Comparison of ENCODE assay signal across 9 cellular contexts in the genomic region with DNA sequence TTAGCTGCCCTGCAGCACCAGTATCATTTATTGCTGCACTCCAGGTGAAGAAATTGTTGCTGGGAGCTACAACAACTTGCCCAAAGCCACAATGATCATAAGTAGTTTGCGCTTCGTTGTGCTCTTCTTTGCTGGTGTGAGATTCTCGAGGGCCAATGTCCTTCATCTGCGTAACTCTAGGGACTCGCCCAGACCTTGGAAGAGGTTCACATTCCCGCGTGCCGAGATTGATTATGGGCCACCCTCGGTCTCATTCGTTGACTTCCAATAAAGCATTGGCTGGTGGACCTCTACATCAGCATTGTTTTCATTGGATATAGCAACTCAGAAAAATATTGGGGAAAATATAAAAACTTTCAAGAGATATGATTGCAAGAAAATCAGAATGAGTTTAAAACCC. TPM values are rescaled to one million over a fixed set of nuclear protein-coding genes. Genes with fewer than 3 reads are reported as not detected.
DNase-seq lines count a peak whose midpoint lies in the region; ATAC-seq and TF ChIP-seq lines count a peak whose summit lies in the region.
"Had no signal": no experiment of that assay in that cellular context is flagged by ENCODE, and none has a peak within 500 bp of the region (broad histone marks: within the 10 kb centered on the region; RNA-seq: fewer than 3 reads in every experiment).

No MANE protein-coding gene starts in this region.

- TF ChIP-seq POLR2A in uterus (IDR thresholded peaks at IDR 0.05), result no peak

- H3K4me3 Mint-ChIP-seq in central memory CD8-positive, alpha-beta T cell, result peak overlapping the region; percentile 97
- peak overlapping the region; percentile 99 for H3K4me3 Mint-ChIP-seq in mesothelial cell of epicardium

- no peaks in the 10 kb centered on the region for H3K9me3 ChIP-seq in uterus
- H3K9me3 ChIP-seq: mucosa of descending colon had no signal

- TF ChIP-seq CTCF in mesothelial cell of epicardium (IDR thresholded peaks at IDR 0.05; ENCODE audit: unreplicated experiment) (no peak), uterus (IDR thresholded peaks at IDR 0.05) (no peak)

- no peaks in the 10 kb centered on the region for H3K36me3 ChIP-seq in uterus

- H3K36me3 Mint-ChIP-seq in central memory CD8-positive, alpha-beta T cell (ENCODE audit: insufficient read depth), result peaks cover 17% of the 10 kb centered on the region
- H3K36me3 Mint-ChIP-seq in mesothelial cell of epicardium, result no peaks in the 10 kb centered on the region

- peak overlapping the region; percentile 78 for H3K27ac Mint-ChIP-seq in central memory CD8-positive, alpha-beta T cell (ENCODE audit: low read depth)
- H3K27ac Mint-ChIP-seq in mesothelial cell of epicardium, result peak overlapping the region; percentile 98

- no peaks in the 10 kb centered on the region for H3K9me3 Mint-ChIP-seq in central memory CD8-positive, alpha-beta T cell
- no peaks in the 10 kb centered on the region for H3K9me3 Mint-ChIP-seq in mesothelial cell of epicardium

- DNase-seq in Right ventricle myocardium superior (no peak), Right ventricle myocardium inferior (ENCODE audit: missing footprints) (no peak), mesothelial cell of epicardium (ENCODE audit: low spot score in 2 of 2, unreplicated experiment in 2 of 2) (no peak), uterus (no peak), NOMO-1 (lab: John Stamatoyannopoulos, UW; ENCODE audit: unreplicated experiment in 2 of 2) (no peak), LoVo (ENCODE audit: low spot score) (no peak), OCI-M2 (lab: John Stamatoyannopoulos, UW; ENCODE audit: unreplicated experiment) (no peak)
- no peak for DNase-seq in central memory CD8-positive, alpha-beta T cell (ENCODE audit: low spot score in 2 of 2)

- intact Hi-C loops in Right ventricle myocardium superior (cut with DNase I) (no loop called here), Right ventricle myocardium inferior (cut with DNase I) (loop anchor here (5.0 kb wide), 1 partner anchor 56 kb away; no protein-coding TSS in a partner anchor), uterus (cut with DNase I; ENCODE audit: low total_unique reads) (loop anchor here (10.0 kb wide), 1 partner anchor 144 kb away; no protein-coding TSS in a partner anchor)

- no peaks in the 10 kb centered on the region for H3K4me1 ChIP-seq in uterus

- H3K27me3 Mint-ChIP-seq in central memory CD8-positive, alpha-beta T cell, result no peaks in the 10 kb centered on the region
- no peaks in the 10 kb centered on the region for H3K27me3 Mint-ChIP-seq in mesothelial cell of epicardium (ENCODE audit: low read depth)

- H3K4me3 ChIP-seq in uterus, result peak overlapping the region; percentile 85 to 87

- peaks cover 18% of the 10 kb centered on the region for H3K4me1 Mint-ChIP-seq in central memory CD8-positive, alpha-beta T cell
- H3K4me1 Mint-ChIP-seq in mesothelial cell of epicardium, result peaks cover 48% of the 10 kb centered on the region

- peak overlapping the region; percentile 96 to 97 for H3K27ac ChIP-seq in uterus

- ATAC-seq in Right ventricle myocardium superior (ENCODE audit: poor library complexity) (peak; percentile 4), Right ventricle myocardium inferior (no peak)
- no peak for ATAC-seq in central memory CD8-positive, alpha-beta T cell (replicated peaks; ENCODE audit: extremely low read depth, poor library complexity, severe bottlenecking)

- H3K27me3 ChIP-seq in uterus, result no peaks in the 10 kb centered on the region

RNA-seq across cellular contexts. Expression of a gene that starts 0.4 kb away (rescaled TPM):
- total RNA-seq in Right ventricle myocardium superior (122 TPM), Right ventricle myocardium inferior (127 TPM), mesothelial cell of epicardium (32.4 to 37.2 TPM (median 36.0 TPM) in 3 replicates), uterus (100 to 1,000 TPM in 1 of 4 donors, 10 to 100 TPM in 3; 56.9 to 108 (median 68.7) TPM)
